8 cellular contexts compared by ENCODE assay signal in the genomic region with DNA sequence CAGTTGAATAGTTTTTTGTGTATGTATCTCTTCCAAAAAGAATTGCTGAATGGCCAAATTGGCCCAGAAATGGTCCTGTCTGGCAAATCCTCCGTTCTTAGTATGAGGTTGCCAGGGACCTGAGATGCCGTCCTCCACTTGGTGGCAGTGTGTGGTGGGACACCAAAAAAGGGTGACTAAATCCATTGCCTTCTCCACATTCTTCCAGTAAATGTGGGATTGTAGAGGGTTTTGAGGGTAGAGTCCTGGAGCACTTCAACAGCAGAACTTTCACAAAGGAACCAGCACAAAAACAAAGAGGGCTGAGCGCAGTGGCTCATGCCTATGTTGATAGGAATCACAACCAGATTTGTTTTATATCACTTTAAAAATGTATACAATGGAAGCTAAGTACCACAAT.
A peak's percentile ranks its signal among the peaks of the same experiment; 100 is the strongest.
DNase-seq lines count a peak whose midpoint lies in the region; ATAC-seq and TF ChIP-seq lines count a peak whose summit lies in the region.

No MANE protein-coding gene starts in this region.

- peak; percentile 56 for TF ChIP-seq CTCF in AG10803 (conservative IDR thresholded peaks at IDR 0.05; ENCODE audit: low read length)
- TF ChIP-seq CTCF in GM12873 (IDR thresholded peaks at IDR 0.05; ENCODE audit: insufficient read depth, low read depth, low read length, missing control alignments) = peak; percentile 66

- H3K4me3 ChIP-seq in AG10803 (ENCODE audit: low read length) = no peak overlapping the region

- peak; percentile 75 for ATAC-seq in left colon
- no peak for ATAC-seq in GM19328 (IDR thresholded peaks at IDR 0.05; ENCODE audit: unreplicated experiment)
- ATAC-seq in HG03135 (IDR thresholded peaks at IDR 0.05; ENCODE audit: unreplicated experiment) = no peak

- intact Hi-C loops in left colon (cut with DNase I, micrococcal nuclease) = loop anchor here in 1 of 2 donors (10.0 kb wide), 2 partner anchors 95 to 315 kb away; no protein-coding TSS in a partner anchor

- DNase-seq in AG10803 (ENCODE audit: low read depth) = peak; percentile 34
- peak; percentile 2 to 23 for DNase-seq in NCI-H446 (lab: John Stamatoyannopoulos, UW)
- DNase-seq in astrocyte of the hippocampus (ENCODE audit: low read depth, low spot score) = peak; percentile 65
- DNase-seq in left colon = peak in 1 of 2 donors; percentile 52
- DNase-seq in GOT3 (lab: John Stamatoyannopoulos, UW) = no peak
